12 cellular contexts compared by ENCODE assay signal in the genomic region with DNA sequence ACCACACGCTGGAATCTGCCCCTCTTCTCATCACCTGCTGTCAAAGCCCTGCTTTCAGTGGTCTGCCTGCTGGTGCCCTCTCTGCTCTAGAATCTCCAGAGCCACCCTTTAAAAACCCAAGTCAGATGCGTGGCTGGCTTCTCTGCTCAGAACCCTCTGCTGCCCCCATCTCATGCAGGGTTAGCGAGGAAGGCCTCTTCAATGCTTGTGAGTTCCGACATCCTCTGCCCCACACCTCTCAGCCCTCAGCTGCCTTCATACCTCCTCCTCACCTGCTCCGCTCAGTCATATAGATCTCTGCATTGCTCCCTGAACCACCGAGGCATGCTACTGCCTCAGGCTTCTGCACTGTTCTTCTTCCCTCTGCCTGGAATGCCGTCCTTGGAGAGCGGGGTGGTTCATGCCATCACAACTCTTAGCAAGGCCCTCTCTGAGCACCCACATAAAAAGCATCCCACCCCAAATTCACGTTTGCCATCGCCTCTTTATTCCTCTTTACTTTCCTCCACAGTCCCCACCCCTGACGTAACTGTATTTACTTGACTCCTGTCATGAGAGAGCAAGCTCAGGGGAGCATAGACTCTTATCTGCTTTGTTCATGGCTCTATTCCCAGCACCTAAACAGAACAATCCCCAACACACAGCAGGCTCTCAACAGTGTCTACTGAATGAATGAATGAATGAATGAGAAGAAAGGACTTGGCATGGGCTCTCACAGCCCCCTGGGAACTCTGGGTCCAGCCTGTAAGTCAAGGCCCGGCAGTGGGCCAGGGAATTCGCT. TPM values are rescaled to one million over a fixed set of nuclear protein-coding genes. Genes with fewer than 3 reads are reported as not detected.
A peak's percentile ranks its signal among the peaks of the same experiment; 100 is the strongest.
DNase-seq lines count a peak whose midpoint lies in the region; ATAC-seq, FAIRE-seq and TF ChIP-seq lines count a peak whose summit lies in the region.
"Had no signal": no experiment of that assay in that cellular context is flagged by ENCODE, and none has a peak within 500 bp of the region (broad histone marks: within the 10 kb centered on the region; RNA-seq: fewer than 3 reads in every experiment).

No MANE protein-coding gene starts in this region.

- H3K4me3 ChIP-seq in BLaER1 treated with 17β-estradiol and CSF1 and Interleukin-3, amounts not matched to agents 10 nM and 100 nM = no peak overlapping the region
- no peak overlapping the region for H3K4me3 ChIP-seq in K562
- H3K4me3 ChIP-seq: neural progenitor cell, testis had no signal

- H3K9me3 Mint-ChIP-seq in progenitor cell of endocrine pancreas (ENCODE audit: low read depth) = no peaks in the 10 kb centered on the region
- H3K9me3 Mint-ChIP-seq: activated CD4-positive, alpha-beta T cell treated with anti-CD3 and anti-CD28 coated beads, Interleukin-2, amount 10 ng/mL, durations not matched to agents 7 days and 5 days; neural progenitor cell had no signal

- CTCF ChIA-PET in K562 (lab: Yijun Ruan, JAX; ENCODE audit: low intra/inter-chr PET ratio) = no interaction called here

- H3K27me3 ChIP-seq in BLaER1 treated with 17β-estradiol and CSF1 and Interleukin-3, amounts not matched to agents 10 nM and 100 nM = peaks cover 0 to 10% (median 6%) of the 10 kb centered on the region in 11 experiments; a peak in 6 of 22 replicates
- no peaks in the 10 kb centered on the region for H3K27me3 ChIP-seq in K562 (ENCODE audit: control insufficient read depth in 2 of 2, insufficient read depth in 2 of 2, low read length in 2 of 2)
- H3K27me3 ChIP-seq: neural progenitor cell, testis had no signal

- no peak overlapping the region for H3K9ac ChIP-seq in BLaER1 treated with 17β-estradiol and CSF1 and Interleukin-3, amounts not matched to agents 10 nM and 100 nM
- H3K9ac ChIP-seq in K562 (ENCODE audit: insufficient read depth in 1 of 2, low read depth in 2 of 2, low read length in 2 of 2) = peak overlapping the region in 1 of 2 experiments; percentile 39; a peak in 1 of 4 replicates
- H3K9ac ChIP-seq: neural progenitor cell had no signal

- H3K27ac ChIP-seq in BLaER1 treated with 17β-estradiol and CSF1 and Interleukin-3, amounts not matched to agents 10 nM and 100 nM = no peak overlapping the region
- H3K27ac ChIP-seq in K562 (ENCODE audit: extremely low read depth, low read depth, low read length) = no peak overlapping the region
- H3K27ac ChIP-seq: neural progenitor cell, testis had no signal

- H3K27me3 Mint-ChIP-seq in progenitor cell of endocrine pancreas = no peaks in the 10 kb centered on the region
- H3K27me3 Mint-ChIP-seq: activated CD4-positive, alpha-beta T cell treated with anti-CD3 and anti-CD28 coated beads, Interleukin-2, amount 10 ng/mL, durations not matched to agents 7 days and 5 days had no signal

- peaks cover 26 to 43% (median 32%) of the 10 kb centered on the region in 10 experiments for H3K4me1 ChIP-seq in BLaER1 treated with 17β-estradiol and CSF1 and Interleukin-3, amounts not matched to agents 10 nM and 100 nM
- peaks cover 26 to 40% of the 10 kb centered on the region in 2 experiments for H3K4me1 ChIP-seq in K562 (replicated peaks in 1 of 2; ENCODE audit: control insufficient read depth in 2 of 2, insufficient read depth in 2 of 2, low read length in 2 of 2)
- H3K4me1 ChIP-seq: testis had no signal

- no peaks in the 10 kb centered on the region for H3K9me3 ChIP-seq in BLaER1 treated with 17β-estradiol and CSF1 and Interleukin-3, amounts not matched to agents 10 nM and 100 nM (replicated peaks in 1 of 11)
- H3K9me3 ChIP-seq in K562 (replicated peaks; ENCODE audit: control insufficient read depth, insufficient read depth, low read depth, low read length) = no peaks in the 10 kb centered on the region
- H3K9me3 ChIP-seq: testis had no signal

- POLR2A ChIA-PET in K562 (lab: Yijun Ruan, JAX) = interaction anchor here (0.7 to 1.9 kb wide), 5 partner anchors 10 to 19 kb away, joined by 3 to 6 read pairs (median 3); a partner anchor contains a TSS

- 64% methylated on average over 13 of the region's 13 CpGs for WGBS in K562 (ENCODE audit: insufficient coverage, low coverage, missing lambda C conversion rate)

- peaks cover 51% of the 10 kb centered on the region for H3K79me2 ChIP-seq in K562 (ENCODE audit: control insufficient read depth, insufficient read depth, low read length)

- no peak for TF ChIP-seq EP300 in K562 (IDR thresholded peaks at IDR 0.05; ENCODE audit: low read length)

- H3K4me2 ChIP-seq in BLaER1 treated with 17β-estradiol and CSF1 and Interleukin-3, amounts not matched to agents 10 nM and 100 nM = peak overlapping the region in 10 of 11 experiments; percentile 33 to 86 (median 73); a peak in 21 of 22 replicates
- no peak overlapping the region for H3K4me2 ChIP-seq in K562 (ENCODE audit: insufficient read depth, low read length)
- H3K4me2 ChIP-seq: neural progenitor cell had no signal

- in situ Hi-C loops in K562 (cut with MboI) = no loop called here

- peaks cover 5% of the 10 kb centered on the region for H3K9me1 ChIP-seq in K562 (ENCODE audit: control insufficient read depth, insufficient read depth, low read length)

- no TSS peak for BruUV-seq in K562 (replicated peaks; lab: Mats Ljungman, UMichigan)

- DNase-seq in K562 (ENCODE audit: extremely low read depth in 1 of 4, low spot score in 3 of 4) = no peak
- DNase-seq in left ventricle myocardium superior = no peak
- no peak for DNase-seq in progenitor cell of endocrine pancreas (ENCODE audit: low spot score, unreplicated experiment)
- DNase-seq in HT-29 (ENCODE audit: low spot score) = no peak
- no peak for DNase-seq in activated CD8-positive, alpha-beta memory T cell treated with anti-CD3 and anti-CD28 coated beads, Interleukin-2, amount 50 U/mL, for 48 hours
- DNase-seq: activated CD4-positive, alpha-beta T cell treated with anti-CD3 and anti-CD28 coated beads, Interleukin-2, amount 10 ng/mL, durations not matched to agents 7 days and 5 days; stimulated activated CD4-positive, alpha-beta T cell treated with anti-CD3 and anti-CD28 coated beads, Interleukin-12 subunit alpha, Interleukin-12 subunit beta, amount 100 ng/mL, for 4 hours; testis had no signal

- peaks cover 14 to 83% (median 55%) of the 10 kb centered on the region in 11 experiments; a peak in 20 of 22 replicates for H4K20me1 ChIP-seq in BLaER1 treated with 17β-estradiol and CSF1 and Interleukin-3, amounts not matched to agents 10 nM and 100 nM
- H4K20me1 ChIP-seq in K562 (replicated peaks; ENCODE audit: control insufficient read depth, insufficient read depth, low read length) = peaks cover 30% of the 10 kb centered on the region; the same call in 1 of the 2 replicates

- FAIRE-seq in K562 (lab: Jason Lieb, UNC) = peak; percentile 15

- H3K36me3 ChIP-seq in BLaER1 treated with 17β-estradiol and CSF1 and Interleukin-3, amounts not matched to agents 10 nM and 100 nM = no peaks in the 10 kb centered on the region
- peaks cover 15% of the 10 kb centered on the region; the same call in 2 of the 3 replicates for H3K36me3 ChIP-seq in K562 (ENCODE audit: control insufficient read depth, insufficient read depth, low read length)
- H3K36me3 ChIP-seq: neural progenitor cell had no signal

- H3K4me1 Mint-ChIP-seq in progenitor cell of endocrine pancreas (ENCODE audit: low read depth) = peaks cover 35% of the 10 kb centered on the region
- H3K4me1 Mint-ChIP-seq: activated CD4-positive, alpha-beta T cell treated with anti-CD3 and anti-CD28 coated beads, Interleukin-2, amount 10 ng/mL, durations not matched to agents 7 days and 5 days had no signal

- H2AFZ ChIP-seq in K562 (ENCODE audit: low read depth, low read length) = no peak overlapping the region
- H2AFZ ChIP-seq: neural progenitor cell had no signal

- no peak for TF ChIP-seq RAD21 in K562 (CRISPR knock-in tag; conservative IDR thresholded peaks at IDR 0.05 in 1 of 2, IDR thresholded peaks at IDR 0.05 in 1 of 2)

- peak overlapping the region; percentile 22 for H3K27ac Mint-ChIP-seq in progenitor cell of endocrine pancreas
- H3K27ac Mint-ChIP-seq: activated CD4-positive, alpha-beta T cell treated with anti-CD3 and anti-CD28 coated beads, Interleukin-2, amount 10 ng/mL, durations not matched to agents 7 days and 5 days; neural progenitor cell had no signal

- H3K4me3 Mint-ChIP-seq in progenitor cell of endocrine pancreas (ENCODE audit: low read depth) = no peak overlapping the region
- H3K4me3 Mint-ChIP-seq: activated CD4-positive, alpha-beta T cell treated with anti-CD3 and anti-CD28 coated beads, Interleukin-2, amount 10 ng/mL, durations not matched to agents 7 days and 5 days; neural progenitor cell had no signal

- intact Hi-C loops in K562 (cut with micrococcal nuclease) (no loop called here), left ventricle myocardium superior (cut with micrococcal nuclease) (no loop called here)

- no peak for TF ChIP-seq CTCF in K562 (IDR thresholded peaks at IDR 0.05 in 2 of 3, conservative IDR thresholded peaks at IDR 0.05 in 1 of 3; ENCODE audit: insufficient read depth in 2 of 3, low read depth in 1 of 3, low read length in 3 of 3)
- no peak for TF ChIP-seq CTCF in progenitor cell of endocrine pancreas (IDR thresholded peaks at IDR 0.05; ENCODE audit: unreplicated experiment)

- ATAC-seq in K562 (peak; percentile 57), left ventricle myocardium superior (peak; percentile 80), GM19455 (IDR thresholded peaks at IDR 0.05; ENCODE audit: unreplicated experiment) (no peak), GM21529 (IDR thresholded peaks at IDR 0.05; ENCODE audit: unreplicated experiment) (no peak)

- peaks cover 2% of the 10 kb centered on the region for H3K36me3 Mint-ChIP-seq in progenitor cell of endocrine pancreas (ENCODE audit: insufficient read depth)
- H3K36me3 Mint-ChIP-seq: neural progenitor cell had no signal

- TF ChIP-seq POLR2A in K562 (conservative IDR thresholded peaks at IDR 0.05) = no peak

RNA-seq across cellular contexts. Expression of a gene that starts 10.4 kb away (rescaled TPM):
- 6.5 and 13.7 TPM in 2 replicates for total RNA-seq in K562 (2011; cell fraction: chromatin; rRNA removed; ENCODE audit: low replicate concordance)
- 10.4 and 10.7 TPM in 2 replicates for total RNA-seq in K562 (2011; cell fraction: nucleolus; rRNA removed)
- total RNA-seq in K562 (2011; cell fraction: nucleoplasm; rRNA removed) = 6.3 and 8.7 TPM in 2 replicates
- total RNA-seq in K562 (2014; rRNA removed) (11.7 and 12.8 TPM in 2 replicates), K562 (2014; rRNA removed; fragmentation: Illumina TruSeq; extraction: Trizol) (3.8 and 4.0 TPM in 2 replicates), K562 (2015; rRNA removed; fragmentation: Illumina TruSeq; extraction: Trizol) (5.1 and 5.3 TPM in 2 replicates), K562 (2021) (15.4 and 16.0 TPM in 2 replicates), left ventricle myocardium superior (15.9 TPM), progenitor cell of endocrine pancreas (22.5 and 23.9 TPM in 2 replicates)
- polyA plus RNA-seq in K562 (2011; rRNA removed) (3.4 and 5.1 TPM in 2 replicates), K562 (2014; fragmentation: Illumina TruSeq; extraction: Trizol) (9.6 TPM in 2 replicates), K562 (2014; fragmentation: Nextera tagmentation; extraction: Ambion mirVana) (1 to 10 TPM in 1 of 2 experiments, under 1 TPM in 1; 0.78 to 1.0 TPM), K562 (2014; rRNA removed) (6.0 and 7.5 TPM in 2 replicates)
- 4.1 and 8.5 TPM in 2 replicates for polyA plus RNA-seq in K562 (2011; cell fraction: cytosol; rRNA removed)
- polyA plus RNA-seq in K562 (2011; cell fraction: nucleus; rRNA removed) = 4.9 and 8.5 TPM in 2 replicates
- polyA plus RNA-seq in K562 (2012) = 8.2 and 8.9 TPM in 2 replicates
- 4.6 and 5.7 TPM in 2 replicates for polyA minus RNA-seq in K562 (2011; rRNA and poly(A)+ RNA removed)
- 7.4 and 12.6 TPM in 2 replicates for polyA minus RNA-seq in K562 (2011; cell fraction: cytosol; rRNA and poly(A)+ RNA removed)
- polyA minus RNA-seq in K562 (2011; cell fraction: nucleus; rRNA and poly(A)+ RNA removed) = 6.3 and 6.4 TPM in 2 replicates
- 54.8 and 65.4 TPM in 2 replicates for total RNA-seq in HT-29 (2014; rRNA removed; shearing (Covaris generic))
- total RNA-seq: activated CD4-positive, alpha-beta T cell treated with anti-CD3 and anti-CD28 coated beads, Interleukin-2, amount 10 ng/mL, durations not matched to agents 7 days and 5 days had no signal

Comparison
In these comparisons a context has a peak if more than half of its experiments do, and no peak if none do; other contexts are left out.
1. ATAC-seq: peak in K562 (single experiment) and left ventricle myocardium superior (single experiment); none in GM19455 (single experiment) and GM21529 (single experiment).